ENCODE assay signal across 20 cellular contexts in genomic region chr22:35552846-35553245, GRCh38. TPM values are rescaled to one million over a fixed set of nuclear protein-coding genes. Genes with fewer than 3 reads are reported as not detected.
DNase-seq lines count a peak whose midpoint lies in the region; ATAC-seq and TF ChIP-seq lines count a peak whose summit lies in the region.
"Had no signal": no experiment of that assay in that cellular context is flagged by ENCODE, and none has a peak within 500 bp of the region (broad histone marks: within the 10 kb centered on the region; RNA-seq: fewer than 3 reads in every experiment).

No MANE protein-coding gene starts in this region.

- DNase-seq in effector memory CD4-positive, alpha-beta T cell = no peak
- DNase-seq in Ammon's horn (ENCODE audit: low spot score) (no peak), activated gamma-delta T cell treated with Interleukin-2 at 50 U/mL for 16 hours (no peak), left colon (no peak)
- DNase-seq: brain microvascular endothelial cell, cortex of kidney, kidney glomerular epithelial cell, NCI-H2107, NCI-H446 treated with DMSO at 0.1 percent for 48 hours, WERI-Rb-1 had no signal

- H3K79me2 ChIP-seq in Loucy (ENCODE audit: insufficient read depth, low read length) = no peaks in the 10 kb centered on the region

- H3K27ac ChIP-seq in BLaER1 = peak overlapping the region; percentile 40; the same call in 1 of the 2 replicates
- H3K27ac ChIP-seq in BLaER1 treated with 17β-estradiol and CSF1 and Interleukin-3, amounts not matched to agents 10 nM and 100 nM = peak overlapping the region in 2 of 11 experiments; percentile 27 to 47; a peak in 3 of 22 replicates
- no peak overlapping the region for H3K27ac ChIP-seq in effector memory CD4-positive, alpha-beta T cell (ENCODE audit: insufficient read depth, low read length, poor library complexity, severe bottlenecking)
- H3K27ac ChIP-seq: adrenal gland, brain microvascular endothelial cell, SJSA1, testis, WERI-Rb-1 had no signal

- no peaks in the 10 kb centered on the region for H3K9me3 ChIP-seq in BLaER1
- H3K9me3 ChIP-seq in BLaER1 treated with 17β-estradiol and CSF1 and Interleukin-3, amounts not matched to agents 10 nM and 100 nM (replicated peaks in 1 of 11) = no peaks in the 10 kb centered on the region
- H3K9me3 ChIP-seq in Loucy (ENCODE audit: insufficient read depth, low read depth, low read length) = no peaks in the 10 kb centered on the region
- H3K9me3 ChIP-seq in effector memory CD4-positive, alpha-beta T cell (ENCODE audit: control insufficient read depth, low read length) = no peaks in the 10 kb centered on the region
- H3K9me3 ChIP-seq: adrenal gland, Caco-2, SJSA1, testis had no signal

- intact Hi-C loops in left colon (cut with DNase I, micrococcal nuclease) = no loop called here

- ATAC-seq in left colon = no peak

- TF ChIP-seq CTCF in Loucy (conservative IDR thresholded peaks at IDR 0.05; ENCODE audit: low read length) = no peak

- H2AFZ ChIP-seq in Loucy (ENCODE audit: low read length) = no peak overlapping the region

- H3K4me1 ChIP-seq in BLaER1 (peaks cover 72% of the 10 kb centered on the region), Loucy (ENCODE audit: insufficient read depth, low read length, poor library complexity, severe bottlenecking) (peaks cover 28% of the 10 kb centered on the region)
- peaks cover 9 to 78% (median 66%) of the 10 kb centered on the region in 10 experiments; a peak in 19 of 20 replicates for H3K4me1 ChIP-seq in BLaER1 treated with 17β-estradiol and CSF1 and Interleukin-3, amounts not matched to agents 10 nM and 100 nM
- peaks cover 12% of the 10 kb centered on the region for H3K4me1 ChIP-seq in effector memory CD4-positive, alpha-beta T cell (ENCODE audit: control insufficient read depth, insufficient read depth, low read length, poor library complexity, severe bottlenecking)
- H3K4me1 ChIP-seq: Caco-2, SJSA1 had no signal

- H4K20me1 ChIP-seq in BLaER1 (no peaks in the 10 kb centered on the region), Loucy (ENCODE audit: insufficient read depth, low read length, poor library complexity, severe bottlenecking) (no peaks in the 10 kb centered on the region)
- peaks cover 0 to 18% (median 0%) of the 10 kb centered on the region in 11 experiments; a peak in 4 of 22 replicates for H4K20me1 ChIP-seq in BLaER1 treated with 17β-estradiol and CSF1 and Interleukin-3, amounts not matched to agents 10 nM and 100 nM

- H3K27me3 ChIP-seq in BLaER1 (no peaks in the 10 kb centered on the region), Loucy (ENCODE audit: insufficient read depth, low read length, poor library complexity, severe bottlenecking) (no peaks in the 10 kb centered on the region)
- H3K27me3 ChIP-seq in BLaER1 treated with 17β-estradiol and CSF1 and Interleukin-3, amounts not matched to agents 10 nM and 100 nM = peaks cover 0 to 19% (median 0%) of the 10 kb centered on the region in 11 experiments; a peak in 2 of 22 replicates
- no peaks in the 10 kb centered on the region for H3K27me3 ChIP-seq in effector memory CD4-positive, alpha-beta T cell (replicated peaks; ENCODE audit: control insufficient read depth, insufficient read depth, low read length, poor library complexity, severe bottlenecking)
- H3K27me3 ChIP-seq: adrenal gland, brain microvascular endothelial cell, SJSA1, testis had no signal

- H3K9ac ChIP-seq in BLaER1 (no peak overlapping the region), Loucy (ENCODE audit: low read depth, low read length, poor library complexity, severe bottlenecking) (no peak overlapping the region)
- no peak overlapping the region; a peak in 1 of 22 replicates for H3K9ac ChIP-seq in BLaER1 treated with 17β-estradiol and CSF1 and Interleukin-3, amounts not matched to agents 10 nM and 100 nM

- H3K4me2 ChIP-seq in BLaER1 (peak overlapping the region; percentile 74), Loucy (ENCODE audit: low read depth, low read length, poor library complexity, severe bottlenecking) (peak overlapping the region; percentile 52)
- peak overlapping the region; percentile 43 to 80 (median 68) for H3K4me2 ChIP-seq in BLaER1 treated with 17β-estradiol and CSF1 and Interleukin-3, amounts not matched to agents 10 nM and 100 nM
- H3K4me2 ChIP-seq: smooth muscle cell had no signal

- H3K4me3 ChIP-seq in BLaER1 (no peak overlapping the region), Loucy (ENCODE audit: low read length, poor library complexity, severe bottlenecking) (peak overlapping the region; percentile 35)
- no peak overlapping the region; a peak in 1 of 20 replicates for H3K4me3 ChIP-seq in BLaER1 treated with 17β-estradiol and CSF1 and Interleukin-3, amounts not matched to agents 10 nM and 100 nM
- H3K4me3 ChIP-seq in effector memory CD4-positive, alpha-beta T cell (ENCODE audit: insufficient read depth, low read depth, low read length, poor library complexity, severe bottlenecking) = peak overlapping the region; percentile 9
- H3K4me3 ChIP-seq: adrenal gland, SJSA1, smooth muscle cell, testis had no signal

- no peaks in the 10 kb centered on the region for H3K36me3 ChIP-seq in BLaER1
- no peaks in the 10 kb centered on the region for H3K36me3 ChIP-seq in BLaER1 treated with 17β-estradiol and CSF1 and Interleukin-3, amounts not matched to agents 10 nM and 100 nM
- no peaks in the 10 kb centered on the region for H3K36me3 ChIP-seq in Loucy (ENCODE audit: insufficient read depth, low read length)
- no peaks in the 10 kb centered on the region for H3K36me3 ChIP-seq in effector memory CD4-positive, alpha-beta T cell (ENCODE audit: control insufficient read depth, insufficient read depth, low read length)
- H3K36me3 ChIP-seq: adrenal gland, brain microvascular endothelial cell, SJSA1, WERI-Rb-1 had no signal

- H3K9me2 ChIP-seq in Loucy (replicated peaks; ENCODE audit: low read depth, low read length) = no peaks in the 10 kb centered on the region

- no peaks in the 10 kb centered on the region for H3F3A ChIP-seq in Loucy (ENCODE audit: low read depth)

RNA-seq across cellular contexts. Expression of gene RASD2, which starts 12.2 kb away (rescaled TPM):
- 10 to 100 TPM; 12.9 to 24.5 TPM for total RNA-seq in left colon
- total RNA-seq: lung microvascular endothelial cell; SJSA1; T-helper 2 cell treated with Interferon-gamma antibody and Interleukin-4, amounts not matched to agents 100 ng/mL and 5 ng/mL, for 36 hours had no signal

Comparison
In these comparisons a context has a peak if more than half of its experiments do, and no peak if none do; other contexts are left out.
1. H3K4me3 ChIP-seq: peak in Loucy (single experiment) and effector memory CD4-positive, alpha-beta T cell (single experiment); none in BLaER1 (single experiment) and BLaER1 treated with 17β-estradiol and CSF1 and Interleukin-3, amounts not matched to agents 10 nM and 100 nM (0 of 10).
2. Peak in every context shown above with its lines, with median percentiles within 50 percentile points of each other: H3K4me2 ChIP-seq.